In genomic region chr5:172999351-172999973, GRCh38 we compare ENCODE assay signal across 20 cellular contexts. TPM values are rescaled to one million over a fixed set of nuclear protein-coding genes. Genes with fewer than 3 reads are reported as not detected.
A peak's percentile ranks its signal among the peaks of the same experiment; 100 is the strongest.
DNase-seq lines count a peak whose midpoint lies in the region; ATAC-seq and TF ChIP-seq lines count a peak whose summit lies in the region.
"Had no signal": no experiment of that assay in that cellular context is flagged by ENCODE, and none has a peak within 500 bp of the region (broad histone marks: within the 10 kb centered on the region; RNA-seq: fewer than 3 reads in every experiment).

No MANE protein-coding gene starts in this region.

- H3K9me3 ChIP-seq in CD4-positive, CD25-positive, alpha-beta regulatory T cell (ENCODE audit: control insufficient read depth in 2 of 2, low read length in 2 of 2) = no peaks in the 10 kb centered on the region
- H3K9me3 ChIP-seq in neutrophil = no peaks in the 10 kb centered on the region
- H3K9me3 ChIP-seq: BLaER1, lower lobe of right lung, uterus had no signal

- CTCF ChIA-PET in activated CD8-positive, alpha-beta T cell treated with anti-CD3 and anti-CD28 coated beads for 36 hours (lab: Charles Lee) = interaction anchor here (2.0 kb wide), 1 partner anchor 13 kb away, joined by 7 read pairs; no protein-coding TSS in a partner anchor
- CTCF ChIA-PET in activated CD8-positive, alpha-beta T cell treated with anti-CD3 and anti-CD28 coated beads, Interleukin-2, amount 10 ng/mL, durations not matched to agents 7 days and 5 days (lab: Charles Lee) = interaction anchor here (1.2 to 1.3 kb wide), 3 partner anchors 15 to 332 kb away, joined by 3 read pairs; no protein-coding TSS in a partner anchor

- H3K36me3 Mint-ChIP-seq in activated CD8-positive, alpha-beta T cell treated with anti-CD3 and anti-CD28 coated beads for 36 hours (ENCODE audit: low read depth) = peaks cover 27% of the 10 kb centered on the region
- H3K36me3 Mint-ChIP-seq in activated CD8-positive, alpha-beta T cell treated with anti-CD3 and anti-CD28 coated beads, Interleukin-2, amount 10 ng/mL, durations not matched to agents 7 days and 5 days (ENCODE audit: low read depth) = peaks cover 32% of the 10 kb centered on the region
- peaks cover 17% of the 10 kb centered on the region for H3K36me3 Mint-ChIP-seq in CD4-positive, CD25-positive, alpha-beta regulatory T cell
- peaks cover 64% of the 10 kb centered on the region for H3K36me3 Mint-ChIP-seq in brain

- intact Hi-C loops in activated CD8-positive, alpha-beta T cell treated with anti-CD3 and anti-CD28 coated beads for 36 hours (cut with micrococcal nuclease) = no loop called here

- H3K4me3 ChIP-seq in CD4-positive, CD25-positive, alpha-beta regulatory T cell (ENCODE audit: low read depth, low read length) = no peak overlapping the region
- H3K4me3 ChIP-seq in neutrophil (ENCODE audit: low read depth in 1 of 2, low read length in 1 of 2) = no peak overlapping the region
- H3K4me3 ChIP-seq: BLaER1, lower lobe of right lung, uterus had no signal

- H3K4me1 Mint-ChIP-seq in activated CD8-positive, alpha-beta T cell treated with anti-CD3 and anti-CD28 coated beads for 36 hours (ENCODE audit: low read depth) = peaks cover 66% of the 10 kb centered on the region
- peaks cover 37% of the 10 kb centered on the region for H3K4me1 Mint-ChIP-seq in activated CD8-positive, alpha-beta T cell treated with anti-CD3 and anti-CD28 coated beads, Interleukin-2, amount 10 ng/mL, durations not matched to agents 7 days and 5 days (ENCODE audit: low read depth)
- peaks cover 24 to 69% (median 57%) of the 10 kb centered on the region in 4 donors for H3K4me1 Mint-ChIP-seq in CD4-positive, CD25-positive, alpha-beta regulatory T cell
- peaks cover 53% of the 10 kb centered on the region for H3K4me1 Mint-ChIP-seq in brain

- H3K27ac ChIP-seq in CD4-positive, CD25-positive, alpha-beta regulatory T cell (ENCODE audit: insufficient read depth, low read length, poor library complexity, severe bottlenecking) = no peak overlapping the region
- peak overlapping the region; percentile 16 for H3K27ac ChIP-seq in neutrophil
- H3K27ac ChIP-seq: BLaER1, lower lobe of right lung, uterus had no signal

- POLR2A ChIA-PET in activated CD8-positive, alpha-beta T cell treated with anti-CD3 and anti-CD28 coated beads for 36 hours (lab: Charles Lee) = no interaction called here
- POLR2A ChIA-PET in activated CD8-positive, alpha-beta T cell treated with anti-CD3 and anti-CD28 coated beads, Interleukin-2, amount 10 ng/mL, durations not matched to agents 7 days and 5 days (lab: Charles Lee) = interaction anchor here (0.8 kb wide), 1 partner anchor 15 kb away, joined by 3 read pairs; no protein-coding TSS in a partner anchor

- H3K4me3 Mint-ChIP-seq in activated CD8-positive, alpha-beta T cell treated with anti-CD3 and anti-CD28 coated beads for 36 hours = no peak overlapping the region
- H3K4me3 Mint-ChIP-seq in activated CD8-positive, alpha-beta T cell treated with anti-CD3 and anti-CD28 coated beads, Interleukin-2, amount 10 ng/mL, durations not matched to agents 7 days and 5 days = no peak overlapping the region
- H3K4me3 Mint-ChIP-seq in CD4-positive, CD25-positive, alpha-beta regulatory T cell = peak overlapping the region in 1 of 4 donors; percentile 15
- peak overlapping the region in 1 of 5 experiments; percentile 12 for H3K4me3 Mint-ChIP-seq in brain
- H3K4me3 Mint-ChIP-seq: activated T-helper 1 cell treated with anti-CD3 and anti-CD28 coated beads, Interleukin-12 subunit alpha, Interleukin-12 subunit beta, Interleukin-2, Interleukin-4 antibody, amounts not matched to agents 30 ng/mL and 10 ng/mL and 1 ng/mL, durations not matched to agents 14 hours and 24 hours and 36 hours; T-helper 1 cell treated with Interleukin-12 subunit alpha and Interleukin-12 subunit beta and Interleukin-4 antibody, amounts not matched to agents 30 μg/mL and 1 μg/mL, for 36 hours had no signal

- H3K27me3 Mint-ChIP-seq in activated CD8-positive, alpha-beta T cell treated with anti-CD3 and anti-CD28 coated beads for 36 hours = no peaks in the 10 kb centered on the region
- no peaks in the 10 kb centered on the region for H3K27me3 Mint-ChIP-seq in activated CD8-positive, alpha-beta T cell treated with anti-CD3 and anti-CD28 coated beads, Interleukin-2, amount 10 ng/mL, durations not matched to agents 7 days and 5 days (ENCODE audit: low read depth)
- H3K27me3 Mint-ChIP-seq in CD4-positive, CD25-positive, alpha-beta regulatory T cell = no peaks in the 10 kb centered on the region
- no peaks in the 10 kb centered on the region for H3K27me3 Mint-ChIP-seq in brain

- no peak for TF ChIP-seq CTCF in activated CD8-positive, alpha-beta T cell treated with anti-CD3 and anti-CD28 coated beads for 36 hours (IDR thresholded peaks at IDR 0.05)
- TF ChIP-seq CTCF in brain (conservative IDR thresholded peaks at IDR 0.05) (no peak), neutrophil (IDR thresholded peaks at IDR 0.05) (no peak)

- no peaks in the 10 kb centered on the region for H3K9me3 Mint-ChIP-seq in activated CD8-positive, alpha-beta T cell treated with anti-CD3 and anti-CD28 coated beads for 36 hours
- H3K9me3 Mint-ChIP-seq in activated CD8-positive, alpha-beta T cell treated with anti-CD3 and anti-CD28 coated beads, Interleukin-2, amount 10 ng/mL, durations not matched to agents 7 days and 5 days (ENCODE audit: insufficient read depth) = no peaks in the 10 kb centered on the region
- H3K9me3 Mint-ChIP-seq in CD4-positive, CD25-positive, alpha-beta regulatory T cell = no peaks in the 10 kb centered on the region
- no peaks in the 10 kb centered on the region for H3K9me3 Mint-ChIP-seq in brain
- H3K9me3 Mint-ChIP-seq: activated T-helper 1 cell treated with anti-CD3 and anti-CD28 coated beads, Interleukin-12 subunit alpha, Interleukin-12 subunit beta, Interleukin-2, Interleukin-4 antibody, amounts not matched to agents 30 ng/mL and 10 ng/mL and 1 ng/mL, durations not matched to agents 14 hours and 24 hours and 36 hours; T-helper 1 cell treated with Interleukin-12 subunit alpha and Interleukin-12 subunit beta and Interleukin-4 antibody, amounts not matched to agents 30 μg/mL and 1 μg/mL, for 36 hours had no signal

- peaks cover 30% of the 10 kb centered on the region for H3K36me3 ChIP-seq in CD4-positive, CD25-positive, alpha-beta regulatory T cell (ENCODE audit: control insufficient read depth, insufficient read depth, low read length)
- peaks cover 45% of the 10 kb centered on the region for H3K36me3 ChIP-seq in neutrophil
- H3K36me3 ChIP-seq: uterus had no signal

- ATAC-seq in activated CD8-positive, alpha-beta T cell treated with anti-CD3 and anti-CD28 coated beads for 36 hours = no peak
- no peak for ATAC-seq in activated CD8-positive, alpha-beta T cell treated with anti-CD3 and anti-CD28 coated beads, Interleukin-2, amount 10 ng/mL, durations not matched to agents 7 days and 5 days
- no peak for ATAC-seq in CD4-positive, CD25-positive, alpha-beta regulatory T cell (ENCODE audit: low read depth in 2 of 2)
- ATAC-seq in SK-N-SH treated with all-trans-retinoic acid at 6 μM for 48 hours = no peak
- ATAC-seq: lower lobe of right lung had no signal

- H3K27ac Mint-ChIP-seq in activated CD8-positive, alpha-beta T cell treated with anti-CD3 and anti-CD28 coated beads for 36 hours = peak overlapping the region; percentile 44
- H3K27ac Mint-ChIP-seq in activated CD8-positive, alpha-beta T cell treated with anti-CD3 and anti-CD28 coated beads, Interleukin-2, amount 10 ng/mL, durations not matched to agents 7 days and 5 days = no peak overlapping the region
- H3K27ac Mint-ChIP-seq in CD4-positive, CD25-positive, alpha-beta regulatory T cell = peak overlapping the region; percentile 20 to 65 (median 54)
- H3K27ac Mint-ChIP-seq in brain = peak overlapping the region in 4 of 5 experiments; percentile 37 to 82 (median 70)
- H3K27ac Mint-ChIP-seq: activated T-helper 1 cell treated with anti-CD3 and anti-CD28 coated beads, Interleukin-12 subunit alpha, Interleukin-12 subunit beta, Interleukin-2, Interleukin-4 antibody, amounts not matched to agents 30 ng/mL and 10 ng/mL and 1 ng/mL, durations not matched to agents 14 hours and 24 hours and 36 hours; T-helper 1 cell treated with Interleukin-12 subunit alpha and Interleukin-12 subunit beta and Interleukin-4 antibody, amounts not matched to agents 30 μg/mL and 1 μg/mL, for 36 hours had no signal

- peaks cover 24% of the 10 kb centered on the region for H3K4me1 ChIP-seq in CD4-positive, CD25-positive, alpha-beta regulatory T cell (ENCODE audit: control insufficient read depth, insufficient read depth, low read length, poor library complexity, severe bottlenecking)
- peaks cover 0 to 9% of the 10 kb centered on the region in 2 experiments for H3K4me1 ChIP-seq in neutrophil (ENCODE audit: control insufficient read depth in 1 of 2, insufficient read depth in 1 of 2, low read depth in 1 of 2, low read length in 1 of 2)

- H3K27me3 ChIP-seq in CD4-positive, CD25-positive, alpha-beta regulatory T cell (ENCODE audit: control insufficient read depth, insufficient read depth, low read length) = no peaks in the 10 kb centered on the region
- no peaks in the 10 kb centered on the region for H3K27me3 ChIP-seq in neutrophil
- H3K27me3 ChIP-seq: BLaER1, uterus had no signal

- no peak for DNase-seq in activated CD8-positive, alpha-beta T cell treated with anti-CD3 and anti-CD28 coated beads for 36 hours
- DNase-seq in activated CD8-positive, alpha-beta T cell treated with anti-CD3 and anti-CD28 coated beads, Interleukin-2, amount 10 ng/mL, durations not matched to agents 7 days and 5 days = no peak
- DNase-seq in CD4-positive, CD25-positive, alpha-beta regulatory T cell = no peak
- no peak for DNase-seq in NCI-H2227 treated with DMSO at 0.1 percent for 48 hours (lab: John Stamatoyannopoulos, UW)
- DNase-seq in stimulated activated naive CD4-positive, alpha-beta T cell (lab: John Stamatoyannopoulos, UW) = no peak
- DNase-seq: activated CD4-positive, alpha-beta T cell treated with anti-CD3 and anti-CD28 coated beads, Interleukin-2, amount 50 U/mL, for 48 hours; DMS53; effector CD8-positive, alpha-beta T cell; head of caudate nucleus; lower lobe of right lung; NCI-H1436; NCI-H69; stimulated activated naive CD4-positive, alpha-beta T cell treated with Interleukin-2 at 50 U/mL for 16 hours; uterus had no signal

RNA-seq across cellular contexts. Expression of gene ATP6V0E1, which starts 15.9 kb away (rescaled TPM):
- total RNA-seq in activated CD8-positive, alpha-beta T cell treated with anti-CD3 and anti-CD28 coated beads for 36 hours = 10 to 100 TPM; 68.0 to 79.8 TPM
- 100 to 1,000 TPM; 122 to 129 TPM for total RNA-seq in activated CD8-positive, alpha-beta T cell treated with anti-CD3 and anti-CD28 coated beads, Interleukin-2, amount 10 ng/mL, durations not matched to agents 7 days and 5 days
- total RNA-seq in CD4-positive, CD25-positive, alpha-beta regulatory T cell = 106 TPM
- 100 to 1,000 TPM; 499 to 691 (median 501) TPM for polyA plus RNA-seq in CD4-positive, CD25-positive, alpha-beta regulatory T cell
- polyA plus RNA-seq in brain (ENCODE audit: insufficient read depth, low read depth, low replicate concordance) = 186 TPM

RNA-seq across cellular contexts. Expression of gene RPL26L1, which starts 40.2 kb away (rescaled TPM):
- total RNA-seq in activated CD8-positive, alpha-beta T cell treated with anti-CD3 and anti-CD28 coated beads for 36 hours = 10 to 100 TPM; 72.9 to 74.9 TPM
- 10 to 100 TPM; 45.1 to 49.4 TPM for total RNA-seq in activated CD8-positive, alpha-beta T cell treated with anti-CD3 and anti-CD28 coated beads, Interleukin-2, amount 10 ng/mL, durations not matched to agents 7 days and 5 days
- 12.9 TPM for total RNA-seq in CD4-positive, CD25-positive, alpha-beta regulatory T cell
- 10 to 100 TPM; 38.9 to 51.6 (median 48.9) TPM for polyA plus RNA-seq in CD4-positive, CD25-positive, alpha-beta regulatory T cell
- 60.3 TPM for polyA plus RNA-seq in brain (ENCODE audit: insufficient read depth, low read depth, low replicate concordance)

RNA-seq across cellular contexts. Expression of gene CREBRF, which starts 56.7 kb away (rescaled TPM):
- 10 to 100 TPM in 1 of 2 experiments, 1 to 10 TPM in 1; 9.3 to 10.2 TPM for total RNA-seq in activated CD8-positive, alpha-beta T cell treated with anti-CD3 and anti-CD28 coated beads for 36 hours
- 1 to 10 TPM; 8.7 to 10.0 TPM for total RNA-seq in activated CD8-positive, alpha-beta T cell treated with anti-CD3 and anti-CD28 coated beads, Interleukin-2, amount 10 ng/mL, durations not matched to agents 7 days and 5 days
- total RNA-seq in CD4-positive, CD25-positive, alpha-beta regulatory T cell = 126 TPM
- polyA plus RNA-seq in CD4-positive, CD25-positive, alpha-beta regulatory T cell = 10 to 100 TPM; 59.5 to 69.2 (median 65.1) TPM
- polyA plus RNA-seq in brain (ENCODE audit: insufficient read depth, low read depth, low replicate concordance) = 2.5 TPM

Comparison
In these comparisons a context has a peak if more than half of its experiments do, and no peak if none do; other contexts are left out.
1. RNA of gene CREBRF, which starts 56.7 kb away (total RNA-seq): 126 TPM in CD4-positive, CD25-positive, alpha-beta regulatory T cell (single experiment); 9.3 to 10.2 TPM in activated CD8-positive, alpha-beta T cell treated with anti-CD3 and anti-CD28 coated beads for 36 hours and 8.7 to 10.0 TPM in activated CD8-positive, alpha-beta T cell treated with anti-CD3 and anti-CD28 coated beads, Interleukin-2, amount 10 ng/mL, durations not matched to agents 7 days and 5 days; every median in the first group is over 10 times any median in the second.